ENCODE assay signal across 8 cellular contexts in the genomic region with DNA sequence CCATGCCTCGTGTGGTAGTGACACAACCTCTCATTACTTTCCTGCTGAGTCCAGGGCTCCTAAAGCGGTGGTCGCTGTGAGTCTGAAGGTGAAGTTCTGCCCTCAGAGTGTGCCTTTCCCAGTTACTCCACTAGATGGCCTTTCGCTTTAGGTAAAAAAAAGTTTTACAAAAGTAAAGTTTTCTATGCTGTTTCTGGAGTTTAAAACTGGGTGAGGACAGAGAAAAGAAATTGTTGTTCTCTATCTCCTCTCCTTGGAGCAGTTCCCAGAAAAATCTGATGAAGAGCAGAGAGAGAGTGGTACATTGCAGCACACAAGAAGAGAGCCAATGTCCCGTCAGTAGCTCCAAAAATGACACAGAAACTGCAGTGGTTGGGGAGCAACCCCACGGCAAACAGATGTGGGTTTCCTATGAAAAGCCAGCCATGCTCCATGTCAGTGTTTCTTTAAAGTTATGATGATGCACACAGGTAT.
DNase-seq lines count a peak whose midpoint lies in the region; ATAC-seq, FAIRE-seq and TF ChIP-seq lines count a peak whose summit lies in the region.

No MANE protein-coding gene starts in this region.

- H3K9ac ChIP-seq in adipocyte (ENCODE audit: low read length), result peak overlapping the region; percentile 37

- no peak for FAIRE-seq in urothelium cell line (lab: Jason Lieb, UNC)

- CTCF ChIA-PET in BJ (lab: Yijun Ruan, JAX), result interaction anchor here (0.5 to 8.1 kb wide), 30 partner anchors 9 to 1212 kb away, joined by 3 to 64 read pairs (median 4); no protein-coding TSS in a partner anchor

- DNase-seq in BJ (ENCODE audit: low read depth) (no peak), adipocyte (ENCODE audit: low read depth) (peak; percentile 80), iris pigment epithelial cell (ENCODE audit: low read depth) (peak; percentile 54), urothelium cell line (ENCODE audit: low spot score) (peak; percentile 55), CD1c-positive myeloid dendritic cell (ENCODE audit: extremely low spot score) (no peak), MG63 (no peak), OCI-M2 (lab: John Stamatoyannopoulos, UW; ENCODE audit: unreplicated experiment) (no peak)

- TF ChIP-seq CTCF in BJ (IDR thresholded peaks at IDR 0.05; ENCODE audit: insufficient read depth, low read depth, low read length), result peak; percentile 86

- H3K27me3 ChIP-seq in BJ (ENCODE audit: control insufficient read depth, insufficient read depth, low read length), result no peaks in the 10 kb centered on the region
- H3K27me3 ChIP-seq in adipocyte (replicated peaks; ENCODE audit: control insufficient read depth, insufficient read depth, low read length), result no peaks in the 10 kb centered on the region
- no peaks in the 10 kb centered on the region for H3K27me3 ChIP-seq in MG63

- H3K36me3 ChIP-seq in BJ (ENCODE audit: control insufficient read depth, insufficient read depth, low read length), result peaks cover 3% of the 10 kb centered on the region; the same call in 1 of the 2 replicates
- H3K36me3 ChIP-seq in adipocyte (ENCODE audit: control insufficient read depth, insufficient read depth, low read length, severe bottlenecking), result peaks cover 7% of the 10 kb centered on the region
- no peaks in the 10 kb centered on the region for H3K36me3 ChIP-seq in MG63

- H3K9me3 ChIP-seq in adipocyte (ENCODE audit: control insufficient read depth, low read length) (no peaks in the 10 kb centered on the region), MG63 (no peaks in the 10 kb centered on the region)

- peak; percentile 75 for ATAC-seq in HG03159 (IDR thresholded peaks at IDR 0.05; ENCODE audit: unreplicated experiment)

- POLR2A ChIA-PET in BJ (lab: Charles Lee), result no interaction called here

- no peak overlapping the region for H3K4me3 ChIP-seq in BJ (ENCODE audit: low read depth, low read length)
- H3K4me3 ChIP-seq in adipocyte (ENCODE audit: low read length), result no peak overlapping the region
- no peak overlapping the region for H3K4me3 ChIP-seq in MG63

- H3K4me1 ChIP-seq in adipocyte (ENCODE audit: control insufficient read depth, insufficient read depth, low read length), result peaks cover 46% of the 10 kb centered on the region

Comparison
In these comparisons a context has a peak if more than half of its experiments do, and no peak if none do; other contexts are left out.
1. DNase-seq: peak in adipocyte (single experiment), iris pigment epithelial cell (single experiment) and urothelium cell line (single experiment); none in BJ (single experiment), CD1c-positive myeloid dendritic cell (single experiment), MG63 (single experiment) and OCI-M2 (single experiment).